1 cellular context compared by ENCODE assay signal in the genomic region with DNA sequence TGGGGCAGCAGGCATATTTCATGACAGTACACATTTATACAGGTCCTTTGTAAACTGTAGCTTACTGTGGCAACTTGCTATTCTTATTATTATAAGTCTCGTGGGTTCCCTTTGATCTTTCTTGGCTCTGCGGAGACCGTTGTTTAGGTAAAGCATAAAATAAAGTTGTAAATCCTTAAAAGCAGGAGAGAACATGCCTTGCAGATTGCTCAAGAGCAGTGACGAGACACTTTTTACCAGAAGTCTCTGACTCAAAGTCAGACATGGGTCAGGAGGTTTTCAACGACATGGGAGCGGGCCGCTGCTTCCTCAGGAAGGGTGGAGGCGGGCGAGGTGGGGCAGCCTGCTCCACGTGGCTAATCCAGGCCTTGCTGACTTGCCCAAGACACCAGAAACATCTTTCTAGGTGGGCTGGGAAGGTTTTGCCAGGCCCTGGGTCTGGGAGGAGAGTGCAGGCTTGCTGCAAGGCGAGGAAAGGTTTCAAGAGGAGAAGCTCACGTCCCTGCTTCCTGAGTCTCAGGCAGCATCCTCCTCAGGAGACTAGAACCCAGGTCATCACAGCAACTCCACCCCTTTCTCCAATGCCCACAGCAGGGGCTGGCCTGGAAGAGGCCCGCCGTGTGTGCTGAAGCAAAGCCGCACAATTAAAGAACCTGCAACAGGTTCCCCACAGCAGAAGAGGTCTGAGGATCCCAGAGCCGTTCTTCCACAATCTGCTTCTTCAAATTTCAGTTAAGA.
A peak's percentile ranks its signal among the peaks of the same experiment; 100 is the strongest.
TF ChIP-seq lines count a peak whose summit lies in the region.

No MANE protein-coding gene starts in this region.

TF ChIP-seq in K562, 482 proteins besides CTCF, POLR2A, EP300 and RAD21 (continued from another document and continues in another):
- TF ChIP-seq, protein P1, sequence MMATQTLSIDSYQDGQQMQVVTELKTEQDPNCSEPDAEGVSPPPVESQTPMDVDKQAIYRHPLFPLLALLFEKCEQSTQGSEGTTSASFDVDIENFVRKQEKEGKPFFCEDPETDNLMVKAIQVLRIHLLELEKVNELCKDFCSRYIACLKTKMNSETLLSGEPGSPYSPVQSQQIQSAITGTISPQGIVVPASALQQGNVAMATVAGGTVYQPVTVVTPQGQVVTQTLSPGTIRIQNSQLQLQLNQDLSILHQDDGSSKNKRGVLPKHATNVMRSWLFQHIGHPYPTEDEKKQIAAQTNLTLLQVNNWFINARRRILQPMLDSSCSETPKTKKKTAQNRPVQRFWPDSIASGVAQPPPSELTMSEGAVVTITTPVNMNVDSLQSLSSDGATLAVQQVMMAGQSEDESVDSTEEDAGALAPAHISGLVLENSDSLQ (IDR thresholded peaks at IDR 0.05) = 0 out of 2 replicates have a peak, but pooled peaks have one; percentile 35
- TF ChIP-seq ZC3H4 (CRISPR knock-in tag; IDR thresholded peaks at IDR 0.05; ENCODE audit: borderline replicate concordance) (no peak), ILK (tag; IDR thresholded peaks at IDR 0.05; ENCODE audit: borderline replicate concordance, low read depth) (no peak), ZNF174 (CRISPR knock-in tag; IDR thresholded peaks at IDR 0.05) (no peak), PHB (CRISPR knock-in tag; IDR thresholded peaks at IDR 0.05) (no peak), ARID2 (IDR thresholded peaks at IDR 0.05) (no peak), ZZZ3 (IDR thresholded peaks at IDR 0.05) (no peak), HMG20B (CRISPR knock-in tag; IDR thresholded peaks at IDR 0.05) (no peak), SRF (CRISPR knock-in tag; IDR thresholded peaks at IDR 0.05) (no peak), MBD2 (IDR thresholded peaks at IDR 0.05; ENCODE audit: borderline replicate concordance, low read depth) (no peak), NFATC3 (IDR thresholded peaks at IDR 0.05) (no peak), ZKSCAN3 (CRISPR knock-in tag; IDR thresholded peaks at IDR 0.05) (no peak), ZNF24 (IDR thresholded peaks at IDR 0.05) (no peak), ADNP (tag; IDR thresholded peaks at IDR 0.05) (no peak), FOXP1 (CRISPR knock-in tag; IDR thresholded peaks at IDR 0.05) (no peak), TSC22D4 (tag; IDR thresholded peaks at IDR 0.05) (no peak), GTF2E2 (tag; IDR thresholded peaks at IDR 0.05) (peak; percentile 22; the same call in 1 of the 2 replicates), IFI16 (CRISPR knock-in tag; IDR thresholded peaks at IDR 0.05) (no peak), ZNF347 (CRISPR knock-in tag; IDR thresholded peaks at IDR 0.05; ENCODE audit: low read depth) (no peak), PCBP2 (IDR thresholded peaks at IDR 0.05; ENCODE audit: low read depth, low read length, poor library complexity, severe bottlenecking) (no peak), SMAD4 (CRISPR knock-in tag; conservative IDR thresholded peaks at IDR 0.05) (peak; percentile 86), RFX1 (IDR thresholded peaks at IDR 0.05) (no peak), ZNF239 (CRISPR knock-in tag; IDR thresholded peaks at IDR 0.05) (peak; percentile 19; the same call in 1 of the 2 replicates), CBFB (CRISPR knock-in tag; IDR thresholded peaks at IDR 0.05) (no peak), ZNF707 (CRISPR knock-in tag; conservative IDR thresholded peaks at IDR 0.05) (no peak), ZNF197 (CRISPR knock-in tag; IDR thresholded peaks at IDR 0.05; ENCODE audit: low read depth) (no peak), SREBF1 (IDR thresholded peaks at IDR 0.05; ENCODE audit: borderline replicate concordance, low read depth, low read length) (no peak), ZNF232 (CRISPR knock-in tag; IDR thresholded peaks at IDR 0.05) (no peak), BMI1 (IDR thresholded peaks at IDR 0.05; ENCODE audit: low read length) (no peak)
- TF ChIP-seq, protein P2, sequence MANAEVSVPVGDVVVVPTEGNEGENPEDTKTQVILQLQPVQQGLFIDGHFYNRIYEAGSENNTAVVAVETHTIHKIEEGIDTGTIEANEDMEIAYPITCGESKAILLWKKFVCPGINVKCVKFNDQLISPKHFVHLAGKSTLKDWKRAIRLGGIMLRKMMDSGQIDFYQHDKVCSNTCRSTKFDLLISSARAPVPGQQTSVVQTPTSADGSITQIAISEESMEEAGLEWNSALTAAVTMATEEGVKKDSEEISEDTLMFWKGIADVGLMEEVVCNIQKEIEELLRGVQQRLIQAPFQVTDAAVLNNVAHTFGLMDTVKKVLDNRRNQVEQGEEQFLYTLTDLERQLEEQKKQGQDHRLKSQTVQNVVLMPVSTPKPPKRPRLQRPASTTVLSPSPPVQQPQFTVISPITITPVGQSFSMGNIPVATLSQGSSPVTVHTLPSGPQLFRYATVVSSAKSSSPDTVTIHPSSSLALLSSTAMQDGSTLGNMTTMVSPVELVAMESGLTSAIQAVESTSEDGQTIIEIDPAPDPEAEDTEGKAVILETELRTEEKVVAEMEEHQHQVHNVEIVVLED (CRISPR knock-in tag; IDR thresholded peaks at IDR 0.05) = no peak; the same call in 1 of the 2 replicates
- TF ChIP-seq, protein P3, sequence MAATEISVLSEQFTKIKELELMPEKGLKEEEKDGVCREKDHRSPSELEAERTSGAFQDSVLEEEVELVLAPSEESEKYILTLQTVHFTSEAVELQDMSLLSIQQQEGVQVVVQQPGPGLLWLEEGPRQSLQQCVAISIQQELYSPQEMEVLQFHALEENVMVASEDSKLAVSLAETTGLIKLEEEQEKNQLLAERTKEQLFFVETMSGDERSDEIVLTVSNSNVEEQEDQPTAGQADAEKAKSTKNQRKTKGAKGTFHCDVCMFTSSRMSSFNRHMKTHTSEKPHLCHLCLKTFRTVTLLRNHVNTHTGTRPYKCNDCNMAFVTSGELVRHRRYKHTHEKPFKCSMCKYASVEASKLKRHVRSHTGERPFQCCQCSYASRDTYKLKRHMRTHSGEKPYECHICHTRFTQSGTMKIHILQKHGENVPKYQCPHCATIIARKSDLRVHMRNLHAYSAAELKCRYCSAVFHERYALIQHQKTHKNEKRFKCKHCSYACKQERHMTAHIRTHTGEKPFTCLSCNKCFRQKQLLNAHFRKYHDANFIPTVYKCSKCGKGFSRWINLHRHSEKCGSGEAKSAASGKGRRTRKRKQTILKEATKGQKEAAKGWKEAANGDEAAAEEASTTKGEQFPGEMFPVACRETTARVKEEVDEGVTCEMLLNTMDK (IDR thresholded peaks at IDR 0.05; ENCODE audit: borderline replicate concordance, insufficient read depth, low read depth, low read length, poor library complexity, severe bottlenecking) = no peak
- TF ChIP-seq, protein P4, sequence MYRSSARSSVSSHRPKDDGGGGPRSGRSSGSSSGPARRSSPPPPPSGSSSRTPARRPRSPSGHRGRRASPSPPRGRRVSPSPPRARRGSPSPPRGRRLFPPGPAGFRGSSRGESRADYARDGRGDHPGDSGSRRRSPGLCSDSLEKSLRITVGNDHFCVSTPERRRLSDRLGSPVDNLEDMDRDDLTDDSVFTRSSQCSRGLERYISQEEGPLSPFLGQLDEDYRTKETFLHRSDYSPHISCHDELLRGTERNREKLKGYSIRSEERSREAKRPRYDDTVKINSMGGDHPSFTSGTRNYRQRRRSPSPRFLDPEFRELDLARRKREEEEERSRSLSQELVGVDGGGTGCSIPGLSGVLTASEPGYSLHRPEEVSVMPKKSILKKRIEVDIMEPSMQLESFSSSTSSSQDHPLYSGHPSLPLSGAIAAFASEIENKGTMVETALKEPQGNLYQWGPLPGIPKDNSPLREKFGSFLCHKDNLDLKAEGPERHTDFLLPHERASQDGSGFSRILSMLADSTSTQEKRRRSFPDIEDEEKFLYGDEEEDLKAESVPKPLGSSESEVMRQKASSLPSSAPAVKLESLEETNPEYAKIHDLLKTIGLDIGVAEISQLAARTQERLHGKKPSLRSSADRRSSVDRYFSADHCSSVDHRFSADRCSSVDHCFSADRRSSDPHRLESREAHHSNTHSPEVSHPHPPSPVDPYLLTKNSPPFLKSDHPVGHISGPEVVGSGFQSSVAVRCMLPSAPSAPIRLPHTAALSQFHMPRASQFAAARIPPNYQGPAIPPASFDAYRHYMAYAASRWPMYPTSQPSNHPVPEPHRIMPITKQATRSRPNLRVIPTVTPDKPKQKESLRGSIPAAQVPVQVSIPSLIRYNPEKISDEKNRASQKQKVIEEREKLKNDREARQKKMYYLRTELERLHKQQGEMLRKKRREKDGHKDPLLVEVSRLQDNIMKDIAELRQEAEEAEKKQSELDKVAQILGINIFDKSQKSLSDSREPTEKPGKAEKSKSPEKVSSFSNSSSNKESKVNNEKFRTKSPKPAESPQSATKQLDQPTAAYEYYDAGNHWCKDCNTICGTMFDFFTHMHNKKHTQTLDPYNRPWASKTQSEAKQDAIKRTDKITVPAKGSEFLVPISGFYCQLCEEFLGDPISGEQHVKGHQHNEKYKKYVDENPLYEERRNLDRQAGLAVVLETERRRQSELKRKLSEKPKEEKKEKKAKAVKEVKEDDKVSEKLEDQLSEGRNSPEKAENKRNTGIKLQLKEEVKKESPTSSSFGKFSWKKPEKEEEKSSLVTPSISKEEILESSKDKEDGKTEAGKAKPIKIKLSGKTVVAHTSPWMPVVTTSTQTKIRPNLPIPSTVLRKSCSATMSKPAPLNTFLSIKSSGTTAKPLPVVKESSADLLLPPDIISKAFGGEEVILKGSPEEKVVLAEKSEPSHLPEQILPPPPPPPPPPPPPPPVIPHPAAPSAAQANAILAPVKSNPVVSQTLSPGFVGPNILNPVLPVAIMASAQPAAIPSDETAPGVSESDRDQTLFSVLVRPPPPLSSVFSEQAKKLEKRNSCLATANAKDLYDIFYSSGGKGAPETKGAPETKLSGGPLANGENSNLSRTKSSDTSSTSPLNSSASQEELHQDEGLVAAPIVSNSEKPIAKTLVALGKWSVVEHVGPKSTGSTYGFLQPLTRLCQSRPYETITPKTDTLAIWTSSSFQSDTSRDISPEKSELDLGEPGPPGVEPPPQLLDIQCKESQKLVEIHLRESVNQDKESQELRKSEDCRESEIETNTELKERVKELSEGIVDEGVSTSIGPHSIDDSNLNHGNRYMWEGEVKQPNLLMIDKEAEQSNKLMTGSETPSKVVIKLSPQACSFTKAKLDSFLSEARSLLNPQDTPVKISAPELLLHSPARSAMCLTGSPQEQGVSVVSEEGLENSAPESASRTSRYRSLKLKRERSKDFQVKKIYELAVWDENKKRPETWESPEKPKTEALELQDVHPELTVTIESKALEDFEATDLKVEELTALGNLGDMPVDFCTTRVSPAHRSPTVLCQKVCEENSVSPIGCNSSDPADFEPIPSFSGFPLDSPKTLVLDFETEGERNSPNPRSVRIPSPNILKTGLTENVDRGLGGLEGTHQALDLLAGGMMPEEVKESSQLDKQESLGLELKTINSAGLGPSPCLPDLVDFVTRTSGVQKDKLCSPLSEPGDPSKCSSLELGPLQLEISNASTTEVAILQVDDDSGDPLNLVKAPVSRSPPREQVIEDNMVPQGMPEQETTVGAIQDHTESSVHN (IDR thresholded peaks at IDR 0.05; ENCODE audit: borderline replicate concordance in 1 of 2, low read depth in 1 of 2) = no peak
- TF ChIP-seq, protein P5, sequence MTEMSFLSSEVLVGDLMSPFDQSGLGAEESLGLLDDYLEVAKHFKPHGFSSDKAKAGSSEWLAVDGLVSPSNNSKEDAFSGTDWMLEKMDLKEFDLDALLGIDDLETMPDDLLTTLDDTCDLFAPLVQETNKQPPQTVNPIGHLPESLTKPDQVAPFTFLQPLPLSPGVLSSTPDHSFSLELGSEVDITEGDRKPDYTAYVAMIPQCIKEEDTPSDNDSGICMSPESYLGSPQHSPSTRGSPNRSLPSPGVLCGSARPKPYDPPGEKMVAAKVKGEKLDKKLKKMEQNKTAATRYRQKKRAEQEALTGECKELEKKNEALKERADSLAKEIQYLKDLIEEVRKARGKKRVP (CRISPR knock-in tag; IDR thresholded peaks at IDR 0.05) = no peak
- TF ChIP-seq, protein P6, sequence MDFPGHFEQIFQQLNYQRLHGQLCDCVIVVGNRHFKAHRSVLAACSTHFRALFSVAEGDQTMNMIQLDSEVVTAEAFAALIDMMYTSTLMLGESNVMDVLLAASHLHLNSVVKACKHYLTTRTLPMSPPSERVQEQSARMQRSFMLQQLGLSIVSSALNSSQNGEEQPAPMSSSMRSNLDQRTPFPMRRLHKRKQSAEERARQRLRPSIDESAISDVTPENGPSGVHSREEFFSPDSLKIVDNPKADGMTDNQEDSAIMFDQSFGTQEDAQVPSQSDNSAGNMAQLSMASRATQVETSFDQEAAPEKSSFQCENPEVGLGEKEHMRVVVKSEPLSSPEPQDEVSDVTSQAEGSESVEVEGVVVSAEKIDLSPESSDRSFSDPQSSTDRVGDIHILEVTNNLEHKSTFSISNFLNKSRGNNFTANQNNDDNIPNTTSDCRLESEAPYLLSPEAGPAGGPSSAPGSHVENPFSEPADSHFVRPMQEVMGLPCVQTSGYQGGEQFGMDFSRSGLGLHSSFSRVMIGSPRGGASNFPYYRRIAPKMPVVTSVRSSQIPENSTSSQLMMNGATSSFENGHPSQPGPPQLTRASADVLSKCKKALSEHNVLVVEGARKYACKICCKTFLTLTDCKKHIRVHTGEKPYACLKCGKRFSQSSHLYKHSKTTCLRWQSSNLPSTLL (IDR thresholded peaks at IDR 0.05) = no peak
- TF ChIP-seq, protein P7, sequence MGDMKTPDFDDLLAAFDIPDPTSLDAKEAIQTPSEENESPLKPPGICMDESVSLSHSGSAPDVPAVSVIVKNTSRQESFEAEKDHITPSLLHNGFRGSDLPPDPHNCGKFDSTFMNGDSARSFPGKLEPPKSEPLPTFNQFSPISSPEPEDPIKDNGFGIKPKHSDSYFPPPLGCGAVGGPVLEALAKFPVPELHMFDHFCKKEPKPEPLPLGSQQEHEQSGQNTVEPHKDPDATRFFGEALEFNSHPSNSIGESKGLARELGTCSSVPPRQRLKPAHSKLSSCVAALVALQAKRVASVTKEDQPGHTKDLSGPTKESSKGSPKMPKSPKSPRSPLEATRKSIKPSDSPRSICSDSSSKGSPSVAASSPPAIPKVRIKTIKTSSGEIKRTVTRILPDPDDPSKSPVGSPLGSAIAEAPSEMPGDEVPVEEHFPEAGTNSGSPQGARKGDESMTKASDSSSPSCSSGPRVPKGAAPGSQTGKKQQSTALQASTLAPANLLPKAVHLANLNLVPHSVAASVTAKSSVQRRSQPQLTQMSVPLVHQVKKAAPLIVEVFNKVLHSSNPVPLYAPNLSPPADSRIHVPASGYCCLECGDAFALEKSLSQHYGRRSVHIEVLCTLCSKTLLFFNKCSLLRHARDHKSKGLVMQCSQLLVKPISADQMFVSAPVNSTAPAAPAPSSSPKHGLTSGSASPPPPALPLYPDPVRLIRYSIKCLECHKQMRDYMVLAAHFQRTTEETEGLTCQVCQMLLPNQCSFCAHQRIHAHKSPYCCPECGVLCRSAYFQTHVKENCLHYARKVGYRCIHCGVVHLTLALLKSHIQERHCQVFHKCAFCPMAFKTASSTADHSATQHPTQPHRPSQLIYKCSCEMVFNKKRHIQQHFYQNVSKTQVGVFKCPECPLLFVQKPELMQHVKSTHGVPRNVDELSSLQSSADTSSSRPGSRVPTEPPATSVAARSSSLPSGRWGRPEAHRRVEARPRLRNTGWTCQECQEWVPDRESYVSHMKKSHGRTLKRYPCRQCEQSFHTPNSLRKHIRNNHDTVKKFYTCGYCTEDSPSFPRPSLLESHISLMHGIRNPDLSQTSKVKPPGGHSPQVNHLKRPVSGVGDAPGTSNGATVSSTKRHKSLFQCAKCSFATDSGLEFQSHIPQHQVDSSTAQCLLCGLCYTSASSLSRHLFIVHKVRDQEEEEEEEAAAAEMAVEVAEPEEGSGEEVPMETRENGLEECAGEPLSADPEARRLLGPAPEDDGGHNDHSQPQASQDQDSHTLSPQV (IDR thresholded peaks at IDR 0.05) = peak; percentile 97
- TF ChIP-seq, protein P8, sequence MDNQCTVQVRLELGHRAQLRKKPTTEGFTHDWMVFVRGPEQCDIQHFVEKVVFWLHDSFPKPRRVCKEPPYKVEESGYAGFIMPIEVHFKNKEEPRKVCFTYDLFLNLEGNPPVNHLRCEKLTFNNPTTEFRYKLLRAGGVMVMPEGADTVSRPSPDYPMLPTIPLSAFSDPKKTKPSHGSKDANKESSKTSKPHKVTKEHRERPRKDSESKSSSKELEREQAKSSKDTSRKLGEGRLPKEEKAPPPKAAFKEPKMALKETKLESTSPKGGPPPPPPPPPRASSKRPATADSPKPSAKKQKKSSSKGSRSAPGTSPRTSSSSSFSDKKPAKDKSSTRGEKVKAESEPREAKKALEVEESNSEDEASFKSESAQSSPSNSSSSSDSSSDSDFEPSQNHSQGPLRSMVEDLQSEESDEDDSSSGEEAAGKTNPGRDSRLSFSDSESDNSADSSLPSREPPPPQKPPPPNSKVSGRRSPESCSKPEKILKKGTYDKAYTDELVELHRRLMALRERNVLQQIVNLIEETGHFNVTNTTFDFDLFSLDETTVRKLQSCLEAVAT (IDR thresholded peaks at IDR 0.05) = no peak
